Comparison of ENCODE assay signal across 19 cellular contexts in genomic region chr1:183082650-183083049, GRCh38. TPM values are rescaled to one million over a fixed set of nuclear protein-coding genes. Genes with fewer than 3 reads are reported as not detected.
DNase-seq lines count a peak whose midpoint lies in the region; ATAC-seq and TF ChIP-seq lines count a peak whose summit lies in the region.
"Had no signal": no experiment of that assay in that cellular context is flagged by ENCODE, and none has a peak within 500 bp of the region (broad histone marks: within the 10 kb centered on the region; RNA-seq: fewer than 3 reads in every experiment).

No MANE protein-coding gene starts in this region.

- peaks cover 4% of the 10 kb centered on the region for H3K36me3 Mint-ChIP-seq in glutamatergic neuron (ENCODE audit: unreplicated experiment)
- H3K36me3 Mint-ChIP-seq: CD4-positive, CD25-positive, alpha-beta regulatory T cell; CD8-positive, alpha-beta T cell had no signal

- H3F3A ChIP-seq in OCI-LY1 (ENCODE audit: insufficient read depth, low read length) = no peaks in the 10 kb centered on the region; the same call in 1 of the 2 replicates

- H3K4me1 Mint-ChIP-seq in glutamatergic neuron (ENCODE audit: low read depth, unreplicated experiment) = peaks cover 8% of the 10 kb centered on the region
- H3K4me1 Mint-ChIP-seq: CD4-positive, CD25-positive, alpha-beta regulatory T cell had no signal

- TF ChIP-seq CTCF in OCI-LY1 (IDR thresholded peaks at IDR 0.05; ENCODE audit: low read length) (no peak), glutamatergic neuron (IDR thresholded peaks at IDR 0.05; ENCODE audit: partially characterized antibody, unreplicated experiment) (no peak)

- no peaks in the 10 kb centered on the region for H3K9me3 Mint-ChIP-seq in glutamatergic neuron (ENCODE audit: unreplicated experiment)
- H3K9me3 Mint-ChIP-seq: CD8-positive, alpha-beta T cell; GM23338 had no signal

- H3K79me2 ChIP-seq in OCI-LY1 (ENCODE audit: insufficient read depth, low read length) = peaks cover 38% of the 10 kb centered on the region

- H3K27ac ChIP-seq in OCI-LY1 (ENCODE audit: low read depth, low read length, poor library complexity, severe bottlenecking) (peak overlapping the region; percentile 29), subcutaneous abdominal adipose tissue (ENCODE audit: low read depth, low read length) (peak overlapping the region; percentile 4)
- H3K27ac ChIP-seq: 22Rv1, BLaER1, C4-2B had no signal

- no peaks in the 10 kb centered on the region for H3K9me2 ChIP-seq in OCI-LY1 (ENCODE audit: low read depth, low read length)

- H3K4me3 ChIP-seq in OCI-LY1 (ENCODE audit: low read depth, low read length, poor library complexity, severe bottlenecking) (no peak overlapping the region), subcutaneous abdominal adipose tissue (ENCODE audit: low read depth in 1 of 5, low read length in 5 of 5) (no peak overlapping the region)
- H3K4me3 ChIP-seq: BLaER1, GM23338, HAP-1 had no signal

- peaks cover 2% of the 10 kb centered on the region for H3K27me3 Mint-ChIP-seq in glutamatergic neuron (ENCODE audit: unreplicated experiment)
- H3K27me3 Mint-ChIP-seq: B cell had no signal

- no peaks in the 10 kb centered on the region for H4K20me1 ChIP-seq in OCI-LY1 (ENCODE audit: insufficient read depth, low read length)

- H3K4me1 ChIP-seq in OCI-LY1 (ENCODE audit: insufficient read depth, low read length, severe bottlenecking) = peaks cover 48% of the 10 kb centered on the region
- H3K4me1 ChIP-seq in subcutaneous abdominal adipose tissue (ENCODE audit: control insufficient read depth in 5 of 5, insufficient read depth in 5 of 5, low read length in 5 of 5) = peaks cover 0 to 27% (median 19%) of the 10 kb centered on the region in 5 donors

- H3K9me3 ChIP-seq in OCI-LY1 (ENCODE audit: low read length) (no peaks in the 10 kb centered on the region), subcutaneous abdominal adipose tissue (ENCODE audit: control insufficient read depth in 5 of 5, low read length in 5 of 5) (no peaks in the 10 kb centered on the region)
- H3K9me3 ChIP-seq: BLaER1, Caco-2, HAP-1 had no signal

- no peak overlapping the region for H3K9ac ChIP-seq in OCI-LY1 (ENCODE audit: low read length)
- no peak overlapping the region for H3K9ac ChIP-seq in subcutaneous abdominal adipose tissue (ENCODE audit: low read length in 5 of 5)
- H3K9ac ChIP-seq: BLaER1 had no signal

- no peak overlapping the region for H2AFZ ChIP-seq in OCI-LY1 (ENCODE audit: low read length)
- H2AFZ ChIP-seq: GM23338 had no signal

- no peaks in the 10 kb centered on the region for H3K36me3 ChIP-seq in OCI-LY1 (ENCODE audit: insufficient read depth, low read length)
- no peaks in the 10 kb centered on the region for H3K36me3 ChIP-seq in subcutaneous abdominal adipose tissue (ENCODE audit: control insufficient read depth in 5 of 5, insufficient read depth in 5 of 5, low read length in 5 of 5)
- H3K36me3 ChIP-seq: HAP-1 had no signal

- H3K4me3 Mint-ChIP-seq in glutamatergic neuron (ENCODE audit: unreplicated experiment) = no peak overlapping the region
- H3K4me3 Mint-ChIP-seq: B cell; CD4-positive, CD25-positive, alpha-beta regulatory T cell; CD8-positive, alpha-beta T cell; GM23338 had no signal

- H3K27ac Mint-ChIP-seq in glutamatergic neuron (ENCODE audit: unreplicated experiment) = no peak overlapping the region
- H3K27ac Mint-ChIP-seq: B cell; CD4-positive, CD25-positive, alpha-beta regulatory T cell; CD8-positive, alpha-beta T cell; GM23338 had no signal

- DNase-seq in NCI-H82 (lab: John Stamatoyannopoulos, UW) = peak; percentile 10
- no peak for DNase-seq in NCI-H82 treated with DMSO at 0.1 percent for 48 hours (lab: John Stamatoyannopoulos, UW; ENCODE audit: unreplicated experiment)
- DNase-seq in left lobe of liver (ENCODE audit: low spot score) = no peak
- no peak for DNase-seq in glutamatergic neuron
- no peak for DNase-seq in NCI-H345 (lab: John Stamatoyannopoulos, UW)
- no peak for DNase-seq in SW 1271 (lab: John Stamatoyannopoulos, UW)
- DNase-seq: Caco-2; CD4-positive, CD25-positive, alpha-beta regulatory T cell; CD8-positive, alpha-beta T cell; DMS153; DND-41 had no signal

- H3K27me3 ChIP-seq in OCI-LY1 (ENCODE audit: insufficient read depth, low read length) (no peaks in the 10 kb centered on the region), subcutaneous abdominal adipose tissue (ENCODE audit: control insufficient read depth in 5 of 5, insufficient read depth in 4 of 5, low read length in 5 of 5) (no peaks in the 10 kb centered on the region)
- H3K27me3 ChIP-seq: BLaER1 had no signal

- H3K4me2 ChIP-seq in OCI-LY1 (ENCODE audit: low read length) = no peak overlapping the region
- H3K4me2 ChIP-seq: BLaER1, GM23338 had no signal

- peak; percentile 37 for ATAC-seq in left lobe of liver
- ATAC-seq: CD8-positive, alpha-beta T cell; GM23338 had no signal

RNA-seq across cellular contexts. Expression of gene LAMC1, which starts 59.4 kb away (rescaled TPM):
- total RNA-seq in left lobe of liver (19.0 TPM), glutamatergic neuron (ENCODE audit: unreplicated experiment) (51.8 TPM)
